In genomic region chr5:161744276-161744675, GRCh38 we compare ENCODE assay signal across 8 cellular contexts. TPM values are rescaled to one million over a fixed set of nuclear protein-coding genes. Genes with fewer than 3 reads are reported as not detected.
"Had no signal": no experiment of that assay in that cellular context is flagged by ENCODE, and none has a peak within 500 bp of the region (broad histone marks: within the 10 kb centered on the region; RNA-seq: fewer than 3 reads in every experiment).

No MANE protein-coding gene starts in this region.

- H3K27ac ChIP-seq: HL-60, KMS-11 had no signal

- DNase-seq: H7, HCEC 1CT, KBM-7 had no signal

- ATAC-seq: GM23338, HepG2 had no signal

- FAIRE-seq: HepG2 had no signal

- H3K4me3 ChIP-seq: GM23338 had no signal

- H3K9ac ChIP-seq: KMS-11 had no signal

- H3K4me2 ChIP-seq: GM23338, KMS-11 had no signal

RNA-seq across cellular contexts. Expression of gene GABRA6, which starts 58.8 kb away (rescaled TPM):
- total RNA-seq: GM23338, H7, HepG2 had no signal
- polyA plus RNA-seq: GM23338, HepG2, IgD-negative memory B cell had no signal
